ENCODE assay signal across 23 cellular contexts in the genomic region with DNA sequence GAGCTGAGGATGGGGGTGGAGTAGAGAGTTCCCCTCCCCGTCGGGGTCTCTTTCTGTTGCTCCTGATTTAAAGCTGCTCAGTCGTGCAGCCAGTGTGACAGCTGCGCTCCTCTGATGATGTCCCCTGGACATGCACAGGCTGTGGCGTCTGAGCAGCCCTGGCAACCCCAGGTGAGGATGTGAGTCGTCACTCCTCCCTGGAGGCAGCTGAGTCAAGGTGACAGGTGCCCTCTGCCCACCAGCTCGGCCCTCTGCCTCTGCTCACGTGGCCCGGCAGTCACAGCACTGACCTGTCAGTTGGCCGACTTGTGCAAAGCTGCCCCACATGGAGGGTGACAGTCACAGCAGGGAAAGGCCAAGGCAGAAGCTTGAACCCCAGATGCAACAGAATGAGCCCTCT. TPM values are rescaled to one million over a fixed set of nuclear protein-coding genes. Genes with fewer than 3 reads are reported as not detected.
DNase-seq lines count a peak whose midpoint lies in the region; ATAC-seq, FAIRE-seq and TF ChIP-seq lines count a peak whose summit lies in the region.
"Had no signal": no experiment of that assay in that cellular context is flagged by ENCODE, and none has a peak within 500 bp of the region (broad histone marks: within the 10 kb centered on the region; RNA-seq: fewer than 3 reads in every experiment).

No MANE protein-coding gene starts in this region.

- H3K27ac ChIP-seq in HepG2 (ENCODE audit: extremely low read length, insufficient read depth, low read length) (no peak overlapping the region), right lobe of liver (no peak overlapping the region), foreskin keratinocyte (no peak overlapping the region), GM23248 (no peak overlapping the region)
- H3K27ac ChIP-seq: C4-2B, Peyer's patch had no signal

- DNase-seq in HepG2 (ENCODE audit: low spot score) = no peak
- DNase-seq in right lobe of liver = no peak
- DNase-seq in foreskin keratinocyte = no peak
- DNase-seq in osteocyte (ENCODE audit: extremely low spot score, unreplicated experiment) = peak; percentile 77
- DNase-seq in occipital lobe (lab: John Stamatoyannopoulos, UW) = no peak
- no peak for DNase-seq in GM23248
- DNase-seq: GDM1, H7, Kasumi-1, MG63, NCI-H1048, NCI-H1436 treated with DMSO at 0.1 percent for 48 hours, NCI-H2081, NCI-H2171 treated with DMSO at 0.1 percent for 48 hours, NCI-H446, NCI-H526 treated with DMSO at 0.1 percent for 48 hours had no signal

- ATAC-seq in HepG2 = peak; percentile 62
- ATAC-seq in right lobe of liver = no peak
- peak; percentile 16 for ATAC-seq in foreskin keratinocyte
- ATAC-seq in HG02610 (IDR thresholded peaks at IDR 0.05; ENCODE audit: unreplicated experiment) = no peak

- peaks cover 4% of the 10 kb centered on the region for H3K4me1 Mint-ChIP-seq in osteocyte (ENCODE audit: unreplicated experiment)

- CTCF ChIA-PET in HepG2 (lab: Yijun Ruan, JAX; ENCODE audit: low intra/inter-chr PET ratio, low total read pairs) = no interaction called here

- H3K79me2 ChIP-seq in HepG2 (ENCODE audit: insufficient read depth, low read length) (no peaks in the 10 kb centered on the region), GM23248 (ENCODE audit: insufficient read depth) (no peaks in the 10 kb centered on the region)

- peaks cover 2% of the 10 kb centered on the region for H3K36me3 Mint-ChIP-seq in osteocyte (ENCODE audit: unreplicated experiment)
- H3K36me3 Mint-ChIP-seq: IgD-negative memory B cell had no signal

- peaks cover 12% of the 10 kb centered on the region for H3K9me3 Mint-ChIP-seq in osteocyte (ENCODE audit: unreplicated experiment)

- H3F3A ChIP-seq in GM23248 (ENCODE audit: insufficient read depth) = no peaks in the 10 kb centered on the region

- WGBS in HepG2 (ENCODE audit: low lambda C conversion rate) = 16% methylated on average over 9 of the region's 10 CpGs
- no CpG with 5 or more reads among the region's 10 CpGs for WGBS in right lobe of liver (ENCODE audit: insufficient coverage, low coverage, low lambda C conversion rate, missing lambda C conversion rate)
- WGBS in GM23248 (ENCODE audit: low coverage in 1 of 2, low lambda C conversion rate in 2 of 2, missing lambda C conversion rate in 2 of 2), 2 experiments = 75 to 79% methylated on average over 10 of the region's 10 CpGs

- H2AFZ ChIP-seq in HepG2 (ENCODE audit: low read length) = no peak overlapping the region
- no peak overlapping the region for H2AFZ ChIP-seq in GM23248

- H3K4me2 ChIP-seq in HepG2 (ENCODE audit: low read depth, low read length) (no peak overlapping the region), GM23248 (ENCODE audit: unreplicated experiment) (no peak overlapping the region)

- peaks cover 9 to 44% of the 10 kb centered on the region in 2 experiments; a peak in 4 of 5 replicates for H3K27me3 ChIP-seq in HepG2 (ENCODE audit: control insufficient read depth in 1 of 2, insufficient read depth in 2 of 2, low read length in 2 of 2)
- H3K27me3 ChIP-seq in right lobe of liver = no peaks in the 10 kb centered on the region
- H3K27me3 ChIP-seq in foreskin keratinocyte = peaks cover 13% of the 10 kb centered on the region
- no peaks in the 10 kb centered on the region for H3K27me3 ChIP-seq in GM23248 (replicated peaks; ENCODE audit: insufficient read depth)
- H3K27me3 ChIP-seq: MG63, Peyer's patch had no signal

- no peak overlapping the region for H3K27ac Mint-ChIP-seq in osteocyte (ENCODE audit: unreplicated experiment)
- H3K27ac Mint-ChIP-seq: IgD-negative memory B cell had no signal

- TF ChIP-seq POLR2A in HepG2 (IDR thresholded peaks at IDR 0.05; ENCODE audit: insufficient read depth in 1 of 2, low read depth in 2 of 2, low read length in 2 of 2) (no peak), right lobe of liver (IDR thresholded peaks at IDR 0.05) (no peak)

- no peak overlapping the region for H3K4me3 Mint-ChIP-seq in osteocyte (ENCODE audit: unreplicated experiment)
- H3K4me3 Mint-ChIP-seq: IgD-negative memory B cell had no signal

- 0 out of 2 replicates have a peak, but pooled peaks have one; percentile 5 for TF ChIP-seq CTCF in HepG2 (CRISPR knock-in tag; IDR thresholded peaks at IDR 0.05)
- no peak for TF ChIP-seq CTCF in right lobe of liver (IDR thresholded peaks at IDR 0.05)
- TF ChIP-seq CTCF in foreskin keratinocyte (conservative IDR thresholded peaks at IDR 0.05) = no peak
- no peak for TF ChIP-seq CTCF in osteocyte (IDR thresholded peaks at IDR 0.05)

- H3K4me3 ChIP-seq in HepG2 (replicated peaks in 1 of 3; ENCODE audit: insufficient read depth in 1 of 3, low read depth in 2 of 3, low read length in 3 of 3) (no peak overlapping the region), right lobe of liver (no peak overlapping the region), GM23248 (no peak overlapping the region)
- H3K4me3 ChIP-seq: MG63, Peyer's patch had no signal

- POLR2A ChIA-PET in HepG2 (lab: Yijun Ruan, JAX) = no interaction called here

- no peak for FAIRE-seq in HepG2 (lab: Jason Lieb, UNC)
- FAIRE-seq: HTR-8/SVneo had no signal

- no peaks in the 10 kb centered on the region for H3K36me3 ChIP-seq in HepG2 (replicated peaks in 1 of 2; ENCODE audit: control insufficient read depth in 1 of 2, insufficient read depth in 2 of 2, low read length in 2 of 2)
- no peaks in the 10 kb centered on the region for H3K36me3 ChIP-seq in right lobe of liver
- no peaks in the 10 kb centered on the region for H3K36me3 ChIP-seq in GM23248 (ENCODE audit: low read depth)
- H3K36me3 ChIP-seq: MG63, Peyer's patch had no signal

- H3K9me2 ChIP-seq in GM23248 (ENCODE audit: insufficient read depth) = no peaks in the 10 kb centered on the region

- no peaks in the 10 kb centered on the region for H4K20me1 ChIP-seq in HepG2 (ENCODE audit: insufficient read depth, low read length)
- H4K20me1 ChIP-seq in GM23248 (ENCODE audit: insufficient read depth) = no peaks in the 10 kb centered on the region

- no peak for TF ChIP-seq EP300 in HepG2 (IDR thresholded peaks at IDR 0.05; ENCODE audit: low read depth in 2 of 2, low read length in 2 of 2)
- no peak for TF ChIP-seq EP300 in HepG2 (CRISPR knock-in tag; IDR thresholded peaks at IDR 0.05; ENCODE audit: borderline replicate concordance)

- intact Hi-C loops in HepG2 (cut with micrococcal nuclease; ENCODE audit: unreplicated experiment) (no loop called here), right lobe of liver (cut with DNase I) (no loop called here)

- H3K9ac ChIP-seq in HepG2 (ENCODE audit: insufficient read depth, low read depth, low read length) (no peak overlapping the region), GM23248 (no peak overlapping the region)

- TF ChIP-seq RAD21 in HepG2 (CRISPR knock-in tag; IDR thresholded peaks at IDR 0.05) = no peak

- H3K4me1 ChIP-seq in HepG2 (ENCODE audit: insufficient read depth, low read length) (no peaks in the 10 kb centered on the region), right lobe of liver (no peaks in the 10 kb centered on the region), foreskin keratinocyte (no peaks in the 10 kb centered on the region), GM23248 (ENCODE audit: insufficient read depth) (no peaks in the 10 kb centered on the region)
- H3K4me1 ChIP-seq: Peyer's patch had no signal

- in situ Hi-C loops in HepG2 (cut with HindIII; ENCODE audit: extremely low pct_ligation_motif_present, low pct_unique_long_range_greater_than_20kb) (no loop called here), GM23248 (cut with MboI) (no loop called here)

- H3K9me3 ChIP-seq in HepG2 (ENCODE audit: low read length) (peaks cover 15% of the 10 kb centered on the region), right lobe of liver (no peaks in the 10 kb centered on the region), GM23248 (ENCODE audit: low read depth) (no peaks in the 10 kb centered on the region)
- H3K9me3 ChIP-seq: Peyer's patch had no signal

- no TSS peak for BruUV-seq in HepG2 (replicated peaks; lab: Mats Ljungman, UMichigan)

- peaks cover 7% of the 10 kb centered on the region for H3K27me3 Mint-ChIP-seq in osteocyte (ENCODE audit: unreplicated experiment)

RNA-seq across cellular contexts. Expression of a gene that starts 33.9 kb away (rescaled TPM):
- total RNA-seq in HepG2 (2016; rRNA removed; fragmentation: Illumina TruSeq; extraction: Trizol) = not detected in 2 replicates
- total RNA-seq in HepG2 (2016; cell fraction: cytosol; rRNA removed; fragmentation: Illumina TruSeq; extraction: Trizol; ENCODE audit: low read depth) = not detected in 2 replicates
- 0.09 TPM in 1 of 2 replicates, not detected in the other for total RNA-seq in HepG2 (2016; cell fraction: insoluble cytoplasmic fraction; rRNA removed; fragmentation: Illumina TruSeq; extraction: Trizol)
- total RNA-seq in HepG2 (2016; cell fraction: membrane; rRNA removed; fragmentation: Illumina TruSeq; extraction: Trizol) = 0.10 TPM in 1 of 2 replicates, not detected in the other
- total RNA-seq in HepG2 (2016; cell fraction: nucleus; rRNA removed; fragmentation: Illumina TruSeq; extraction: Trizol) = not detected in 2 replicates
- polyA plus RNA-seq in HepG2 (2011; rRNA removed) = not detected in 2 replicates
- not detected in 2 replicates for polyA plus RNA-seq in HepG2 (2011; cell fraction: cytosol; rRNA removed)
- 0.09 and 0.11 TPM in 2 replicates for polyA plus RNA-seq in HepG2 (2011; cell fraction: nucleus; rRNA removed)
- not detected in 2 replicates for polyA plus RNA-seq in HepG2 (2012)
- polyA plus RNA-seq in HepG2 (2016; cell fraction: cytosol; fragmentation: Illumina TruSeq; extraction: Trizol; ENCODE audit: low read depth) = not detected in 2 replicates
- not detected in 2 replicates for polyA plus RNA-seq in HepG2 (2016; cell fraction: insoluble cytoplasmic fraction; fragmentation: Illumina TruSeq; extraction: Trizol; ENCODE audit: low read depth)
- polyA plus RNA-seq in HepG2 (2016; cell fraction: membrane; fragmentation: Illumina TruSeq; extraction: Trizol; ENCODE audit: low read depth) = not detected in 2 replicates
- not detected in 2 replicates for polyA plus RNA-seq in HepG2 (2016; cell fraction: nucleus; fragmentation: Illumina TruSeq; extraction: Trizol; ENCODE audit: insufficient read depth, low read depth)
- 44.5 TPM in 1 of 2 replicates, not detected in the other for polyA minus RNA-seq in HepG2 (2011; rRNA and poly(A)+ RNA removed; ENCODE audit: low replicate concordance)
- polyA minus RNA-seq in HepG2 (2011; cell fraction: cytosol; rRNA and poly(A)+ RNA removed) = not detected in 2 replicates
- not detected in 2 replicates for polyA minus RNA-seq in HepG2 (2011; cell fraction: nucleus; rRNA and poly(A)+ RNA removed)
- 1 to 10 TPM in 2 of 6 experiments, under 1 TPM in 4; 0.38 to 1.7 (median 0.72) TPM for total RNA-seq in right lobe of liver
- total RNA-seq in foreskin keratinocyte = 562 and 572 TPM in 2 replicates
- 481 and 486 TPM in 2 replicates for polyA plus RNA-seq in foreskin keratinocyte
- not detected in 2 replicates for total RNA-seq in osteocyte
- total RNA-seq in occipital lobe = not detected
- 3.4 and 3.7 TPM in 2 replicates for total RNA-seq in GM23248 (2014; rRNA removed; shearing (Covaris generic))
- polyA plus RNA-seq in GM23248 (2016; fragmentation: Nextera tagmentation; extraction: Ambion mirVana) = 4.0 and 4.5 TPM in 2 replicates
- total RNA-seq: H7, Peyer's patch had no signal
- polyA plus RNA-seq: IgD-negative memory B cell had no signal

RNA-seq across cellular contexts. Expression of a gene that starts 41.5 kb away (rescaled TPM):
- total RNA-seq in HepG2 (2016; rRNA removed; fragmentation: Illumina TruSeq; extraction: Trizol) (not detected in 2 replicates), right lobe of liver (not detected), foreskin keratinocyte (0.74 TPM in 1 of 2 replicates, not detected in the other), osteocyte (not detected in 2 replicates), occipital lobe (not detected)
- not detected in 2 replicates for total RNA-seq in HepG2 (2016; cell fraction: cytosol; rRNA removed; fragmentation: Illumina TruSeq; extraction: Trizol; ENCODE audit: low read depth)
- total RNA-seq in HepG2 (2016; cell fraction: insoluble cytoplasmic fraction; rRNA removed; fragmentation: Illumina TruSeq; extraction: Trizol) = not detected in 2 replicates
- not detected in 2 replicates for total RNA-seq in HepG2 (2016; cell fraction: membrane; rRNA removed; fragmentation: Illumina TruSeq; extraction: Trizol)
- not detected in 2 replicates for total RNA-seq in HepG2 (2016; cell fraction: nucleus; rRNA removed; fragmentation: Illumina TruSeq; extraction: Trizol)
- polyA plus RNA-seq in HepG2 (2011; rRNA removed) (not detected in 2 replicates), foreskin keratinocyte (0.36 and 0.87 TPM in 2 replicates), GM23248 (2016; fragmentation: Nextera tagmentation; extraction: Ambion mirVana) (1.1 and 1.4 TPM in 2 replicates)
- polyA plus RNA-seq in HepG2 (2011; cell fraction: cytosol; rRNA removed) = not detected in 2 replicates
- polyA plus RNA-seq in HepG2 (2011; cell fraction: nucleus; rRNA removed) = not detected in 2 replicates
- not detected in 2 replicates for polyA plus RNA-seq in HepG2 (2012)
- not detected in 2 replicates for polyA plus RNA-seq in HepG2 (2016; cell fraction: cytosol; fragmentation: Illumina TruSeq; extraction: Trizol; ENCODE audit: low read depth)
- not detected in 2 replicates for polyA plus RNA-seq in HepG2 (2016; cell fraction: insoluble cytoplasmic fraction; fragmentation: Illumina TruSeq; extraction: Trizol; ENCODE audit: low read depth)
- polyA plus RNA-seq in HepG2 (2016; cell fraction: membrane; fragmentation: Illumina TruSeq; extraction: Trizol; ENCODE audit: low read depth) = not detected in 2 replicates
- polyA plus RNA-seq in HepG2 (2016; cell fraction: nucleus; fragmentation: Illumina TruSeq; extraction: Trizol; ENCODE audit: insufficient read depth, low read depth) = not detected in 2 replicates
- not detected in 2 replicates for polyA minus RNA-seq in HepG2 (2011; rRNA and poly(A)+ RNA removed; ENCODE audit: low replicate concordance)
- polyA minus RNA-seq in HepG2 (2011; cell fraction: cytosol; rRNA and poly(A)+ RNA removed) = not detected in 2 replicates
- not detected in 2 replicates for polyA minus RNA-seq in HepG2 (2011; cell fraction: nucleus; rRNA and poly(A)+ RNA removed)
- not detected in 2 replicates for total RNA-seq in GM23248 (2014; rRNA removed; shearing (Covaris generic))
- total RNA-seq: Daoy, H7, Peyer's patch, SK-MEL-5 had no signal
- polyA plus RNA-seq: IgD-negative memory B cell had no signal

Comparison
In these comparisons a context has a peak if more than half of its experiments do, and no peak if none do; other contexts are left out.
1. ATAC-seq: peak in HepG2 (single experiment) and foreskin keratinocyte (single experiment); none in right lobe of liver (0 of 4) and HG02610 (single experiment).
2. RNA of a gene that starts 33.9 kb away (total RNA-seq): 562 to 572 TPM in foreskin keratinocyte; 3.4 to 3.7 TPM in GM23248, 0.38 to 1.7 TPM in right lobe of liver, not detected in osteocyte, 0.09 to 0.10 TPM in HepG2 and not detected in occipital lobe (single experiment); every median in the first group is over 100 times any median in the second.